In the genomic region with DNA sequence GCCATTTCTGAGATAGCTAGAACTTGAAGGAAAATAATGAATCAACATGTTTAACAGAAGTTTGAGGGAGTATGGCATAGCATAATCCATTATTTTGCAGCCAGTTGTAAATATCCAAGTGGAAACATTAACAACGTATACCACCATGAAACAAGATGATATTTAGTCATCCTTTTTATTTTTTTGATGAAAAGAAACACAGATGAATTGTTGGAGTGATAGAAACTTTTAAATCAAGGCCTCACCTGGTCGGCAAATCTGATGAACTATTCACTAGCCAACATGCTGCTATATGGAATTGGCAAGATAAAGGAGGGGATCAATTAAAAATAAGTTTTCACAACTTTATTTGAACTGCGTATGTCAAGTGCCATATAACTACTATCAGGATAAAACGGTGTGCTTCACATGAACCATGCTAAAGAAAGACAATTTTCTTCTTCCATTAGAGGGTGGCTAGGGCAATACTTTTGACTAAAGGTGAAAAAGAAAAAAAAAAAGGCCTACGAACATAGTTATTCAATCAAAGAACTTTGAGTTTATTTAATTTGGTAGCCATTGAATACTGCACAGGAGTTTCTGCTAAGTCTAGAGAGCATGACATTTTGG, we compare ENCODE assay signal across 15 cellular contexts.
DNase-seq lines count a peak whose midpoint lies in the region; ATAC-seq and TF ChIP-seq lines count a peak whose summit lies in the region.
"Had no signal": no experiment of that assay in that cellular context is flagged by ENCODE, and none has a peak within 500 bp of the region (broad histone marks: within the 10 kb centered on the region; RNA-seq: fewer than 3 reads in every experiment).

No MANE protein-coding gene starts in this region.

- RAD21 ChIA-PET in HCT116 (lab: Charles Lee; ENCODE audit: low non-redundant PET in 1 of 2, low total read pairs in 2 of 2, uncharacterized antibody in 2 of 2, unreplicated experiment in 2 of 2), result no interaction called here

- TF ChIP-seq CTCF in HCT116 (IDR thresholded peaks at IDR 0.05 in 2 of 3, conservative IDR thresholded peaks at IDR 0.05 in 1 of 3; ENCODE audit: borderline replicate concordance in 1 of 3, insufficient read depth in 1 of 3, low read depth in 2 of 3, low read length in 2 of 3) (no peak), OCI-LY1 (IDR thresholded peaks at IDR 0.05; ENCODE audit: low read length) (no peak)

- H3F3A ChIP-seq in OCI-LY1 (ENCODE audit: insufficient read depth, low read length), result no peaks in the 10 kb centered on the region

- H2AFZ ChIP-seq in HCT116 (ENCODE audit: low read depth, low read length, poor library complexity, severe bottlenecking) (peak overlapping the region; percentile 20), OCI-LY1 (ENCODE audit: low read length) (peak overlapping the region; percentile 89; the same call in 1 of the 2 replicates)

- no peaks in the 10 kb centered on the region for H3K4me1 ChIP-seq in HCT116 (ENCODE audit: control insufficient read depth in 1 of 2, insufficient read depth in 2 of 2, low read length in 2 of 2)
- peaks cover 15% of the 10 kb centered on the region for H3K4me1 ChIP-seq in OCI-LY1 (ENCODE audit: insufficient read depth, low read length, severe bottlenecking)
- H3K4me1 ChIP-seq: BLaER1 treated with 17β-estradiol and CSF1 and Interleukin-3, amounts not matched to agents 10 nM and 100 nM; Caco-2 had no signal

- H3K9me3 ChIP-seq in HCT116 (ENCODE audit: control insufficient read depth in 1 of 2, insufficient read depth in 1 of 2, low read depth in 1 of 2, low read length in 2 of 2) (no peaks in the 10 kb centered on the region), OCI-LY1 (ENCODE audit: low read length) (no peaks in the 10 kb centered on the region)
- H3K9me3 ChIP-seq: BLaER1 treated with 17β-estradiol and CSF1 and Interleukin-3, amounts not matched to agents 10 nM and 100 nM; Caco-2 had no signal

- no peaks in the 10 kb centered on the region for H3K27me3 ChIP-seq in HCT116 (ENCODE audit: insufficient read depth, low read length)
- no peaks in the 10 kb centered on the region for H3K27me3 ChIP-seq in OCI-LY1 (ENCODE audit: insufficient read depth, low read length)
- H3K27me3 ChIP-seq: BLaER1 treated with 17β-estradiol and CSF1 and Interleukin-3, amounts not matched to agents 10 nM and 100 nM had no signal

- H4K20me1 ChIP-seq in HCT116 (ENCODE audit: insufficient read depth) (no peaks in the 10 kb centered on the region), OCI-LY1 (ENCODE audit: insufficient read depth, low read length) (no peaks in the 10 kb centered on the region)
- H4K20me1 ChIP-seq: BLaER1 treated with 17β-estradiol and CSF1 and Interleukin-3, amounts not matched to agents 10 nM and 100 nM had no signal

- intact Hi-C loops in HCT116 (cut with micrococcal nuclease), result no loop called here
- intact Hi-C loops in activated CD4-positive, alpha-beta memory T cell treated with anti-CD3 and anti-CD28 coated beads for 36 hours (cut with micrococcal nuclease), result no loop called here

- ATAC-seq in HCT116, result no peak
- ATAC-seq: CD8-positive, alpha-beta T cell had no signal

- TF ChIP-seq POLR2A in HCT116 (IDR thresholded peaks at IDR 0.05; ENCODE audit: borderline replicate concordance, extremely low read depth, insufficient read depth, insufficient read length), result no peak

- H3K36me3 ChIP-seq in HCT116 (ENCODE audit: control insufficient read depth in 1 of 2, insufficient read depth in 2 of 2, low read length in 2 of 2), result no peaks in the 10 kb centered on the region
- H3K36me3 ChIP-seq in OCI-LY1 (ENCODE audit: insufficient read depth, low read length), result no peaks in the 10 kb centered on the region
- H3K36me3 ChIP-seq: BLaER1 treated with 17β-estradiol and CSF1 and Interleukin-3, amounts not matched to agents 10 nM and 100 nM had no signal

- H3K9ac ChIP-seq in HCT116 (ENCODE audit: low read length) (no peak overlapping the region), OCI-LY1 (ENCODE audit: low read length) (no peak overlapping the region)
- H3K9ac ChIP-seq: BLaER1 treated with 17β-estradiol and CSF1 and Interleukin-3, amounts not matched to agents 10 nM and 100 nM had no signal

- H3K36me3 Mint-ChIP-seq in activated CD4-positive, alpha-beta memory T cell treated with anti-CD3 and anti-CD28 coated beads for 36 hours, result no peaks in the 10 kb centered on the region
- H3K36me3 Mint-ChIP-seq: CD8-positive, alpha-beta T cell had no signal

- no peak for TF ChIP-seq RAD21 in HCT116 (IDR thresholded peaks at IDR 0.05; ENCODE audit: low read depth)

- H3K27me3 Mint-ChIP-seq in activated CD4-positive, alpha-beta memory T cell treated with anti-CD3 and anti-CD28 coated beads for 36 hours, result no peaks in the 10 kb centered on the region
- H3K27me3 Mint-ChIP-seq: B cell; CD4-positive, alpha-beta T cell had no signal

- DNase-seq in HCT116 (ENCODE audit: low read depth, low spot score) (no peak), NCI-H1436 (lab: John Stamatoyannopoulos, UW) (no peak), amygdala (lab: John Stamatoyannopoulos, UW) (no peak)
- DNase-seq in activated CD4-positive, alpha-beta memory T cell treated with anti-CD3 and anti-CD28 coated beads for 36 hours, result no peak
- DNase-seq: 8988T; AML-193; Caco-2; CD4-positive, alpha-beta T cell; CD8-positive, alpha-beta T cell; DMS79 treated with DMSO at 0.1 percent for 48 hours; GF-D8 had no signal

- BruUV-seq in HCT116 (replicated peaks; lab: Mats Ljungman, UMichigan), result no TSS peak

- CTCF ChIA-PET in HCT116 (lab: Charles Lee), result no interaction called here
- CTCF ChIA-PET in activated CD4-positive, alpha-beta memory T cell treated with anti-CD3 and anti-CD28 coated beads for 36 hours (lab: Charles Lee), result no interaction called here

- POLR2A ChIA-PET in HCT116 (lab: Charles Lee), result no interaction called here
- POLR2A ChIA-PET in activated CD4-positive, alpha-beta memory T cell treated with anti-CD3 and anti-CD28 coated beads for 36 hours (lab: Charles Lee), result no interaction called here

- H3K9me3 Mint-ChIP-seq in activated CD4-positive, alpha-beta memory T cell treated with anti-CD3 and anti-CD28 coated beads for 36 hours, result no peaks in the 10 kb centered on the region

- H3K4me2 ChIP-seq in HCT116 (ENCODE audit: low read length) (no peak overlapping the region), OCI-LY1 (ENCODE audit: low read length) (peak overlapping the region; percentile 3; the same call in 1 of the 2 replicates)
- H3K4me2 ChIP-seq: BLaER1 treated with 17β-estradiol and CSF1 and Interleukin-3, amounts not matched to agents 10 nM and 100 nM had no signal

- no peak overlapping the region for H3K27ac Mint-ChIP-seq in activated CD4-positive, alpha-beta memory T cell treated with anti-CD3 and anti-CD28 coated beads for 36 hours
- H3K27ac Mint-ChIP-seq: B cell; CD4-positive, alpha-beta T cell; CD8-positive, alpha-beta T cell had no signal

- H3K4me3 ChIP-seq in HCT116 (replicated peaks in 1 of 2; ENCODE audit: low read depth in 1 of 2, low read length in 2 of 2) (no peak overlapping the region), OCI-LY1 (ENCODE audit: low read depth, low read length, poor library complexity, severe bottlenecking) (no peak overlapping the region)
- H3K4me3 ChIP-seq: BLaER1 treated with 17β-estradiol and CSF1 and Interleukin-3, amounts not matched to agents 10 nM and 100 nM had no signal

- no peaks in the 10 kb centered on the region for H3K4me1 Mint-ChIP-seq in activated CD4-positive, alpha-beta memory T cell treated with anti-CD3 and anti-CD28 coated beads for 36 hours (ENCODE audit: low read depth)
- H3K4me1 Mint-ChIP-seq: B cell had no signal

- H3K79me2 ChIP-seq in HCT116 (ENCODE audit: insufficient read depth, low read length) (no peaks in the 10 kb centered on the region), OCI-LY1 (ENCODE audit: insufficient read depth, low read length) (no peaks in the 10 kb centered on the region)

- H3K9me2 ChIP-seq in HCT116 (ENCODE audit: insufficient read depth) (no peaks in the 10 kb centered on the region), OCI-LY1 (ENCODE audit: low read depth, low read length) (no peaks in the 10 kb centered on the region)

- H3K4me3 Mint-ChIP-seq in activated CD4-positive, alpha-beta memory T cell treated with anti-CD3 and anti-CD28 coated beads for 36 hours, result no peak overlapping the region
- H3K4me3 Mint-ChIP-seq: B cell; CD4-positive, alpha-beta T cell; CD8-positive, alpha-beta T cell had no signal

- H3K27ac ChIP-seq in HCT116 (ENCODE audit: low read depth, low read length), result no peak overlapping the region
- no peak overlapping the region for H3K27ac ChIP-seq in OCI-LY1 (ENCODE audit: low read depth, low read length, poor library complexity, severe bottlenecking)
- H3K27ac ChIP-seq: BLaER1 treated with 17β-estradiol and CSF1 and Interleukin-3, amounts not matched to agents 10 nM and 100 nM; C4-2B had no signal

TF ChIP-seq in HCT116, 20 proteins besides CTCF, POLR2A, EP300 and RAD21 (continues in another document):
- TF ChIP-seq SP1 (IDR thresholded peaks at IDR 0.05; ENCODE audit: low read depth) (no peak), REST (IDR thresholded peaks at IDR 0.05; ENCODE audit: low read depth) (no peak), CEBPB (IDR thresholded peaks at IDR 0.05; ENCODE audit: low read depth) (no peak), SRF (IDR thresholded peaks at IDR 0.05; ENCODE audit: low read depth) (no peak), TCF7L2 (IDR thresholded peaks at IDR 0.05; ENCODE audit: borderline replicate concordance, extremely low read depth, insufficient read depth, insufficient read length) (no peak), ZNF274 (IDR thresholded peaks at IDR 0.05; ENCODE audit: low read depth, low read length) (no peak)
